In the genomic region with DNA sequence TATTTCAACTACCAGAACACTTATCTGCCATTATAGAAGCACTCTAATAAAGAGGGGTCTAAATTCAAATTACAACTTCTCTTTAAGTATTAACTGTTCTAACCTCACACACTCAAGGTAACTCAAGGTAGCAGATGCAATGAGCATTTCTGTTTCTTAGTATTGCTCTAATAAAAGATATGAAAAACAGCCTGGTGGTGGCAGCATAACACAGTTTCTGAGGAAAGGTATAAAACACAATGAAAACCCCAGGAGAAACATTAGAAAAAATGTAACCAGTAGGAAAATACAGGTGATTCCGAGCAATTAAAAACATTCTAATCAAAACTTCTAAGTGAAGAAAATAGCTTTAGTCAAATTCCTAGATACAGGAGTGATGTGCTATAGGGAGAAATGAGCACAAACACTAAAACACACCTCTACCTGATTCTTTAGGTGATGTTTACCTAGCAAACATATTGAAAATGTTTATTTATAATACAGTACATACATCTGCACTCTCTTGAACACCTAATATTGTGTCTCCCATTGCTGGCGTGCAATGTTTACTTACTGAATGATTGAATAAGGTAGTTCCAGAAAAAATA, we compare ENCODE assay signal across 8 cellular contexts. TPM values are rescaled to one million over a fixed set of nuclear protein-coding genes. Genes with fewer than 3 reads are reported as not detected.
DNase-seq lines count a peak whose midpoint lies in the region; ATAC-seq and TF ChIP-seq lines count a peak whose summit lies in the region.

No MANE protein-coding gene starts in this region.

- no peak overlapping the region for H3K4ac ChIP-seq in H9 (ENCODE audit: low read depth, low read length)

- no peak overlapping the region for H4K91ac ChIP-seq in H9 (ENCODE audit: insufficient read length, low read depth, low read length)

- H2BK15ac ChIP-seq in H9 (ENCODE audit: low read depth, low read length), result no peak overlapping the region

- no peaks in the 10 kb centered on the region for H3K27me3 ChIP-seq in H9 (ENCODE audit: insufficient read depth, low read length)
- H3K27me3 ChIP-seq in gastroesophageal sphincter, result no peaks in the 10 kb centered on the region

- no peak overlapping the region for H3K23ac ChIP-seq in H9 (ENCODE audit: insufficient read length, low read depth, low read length)

- H4K5ac ChIP-seq in H9 (ENCODE audit: insufficient read length, low read depth, low read length), result no peak overlapping the region

- H2BK120ac ChIP-seq in H9 (ENCODE audit: low read depth, low read length, poor library complexity, severe bottlenecking), result no peak overlapping the region

- no peaks in the 10 kb centered on the region for H3K27me3 Mint-ChIP-seq in H9 (ENCODE audit: low read depth)
- peaks cover 3% of the 10 kb centered on the region for H3K27me3 Mint-ChIP-seq in activated T-helper 1 cell treated with anti-CD3 and anti-CD28 coated beads, Interleukin-12 subunit alpha, Interleukin-12 subunit beta, Interleukin-2, Interleukin-4 antibody, amounts not matched to agents 30 ng/mL and 10 ng/mL and 1 ng/mL, durations not matched to agents 14 hours and 24 hours and 36 hours (ENCODE audit: insufficient read depth)

- peak overlapping the region in 1 of 2 experiments; percentile 32; a peak in 2 of 5 replicates for H3K4me3 Mint-ChIP-seq in H9
- H3K4me3 Mint-ChIP-seq in activated T-helper 1 cell treated with anti-CD3 and anti-CD28 coated beads, Interleukin-12 subunit alpha, Interleukin-12 subunit beta, Interleukin-2, Interleukin-4 antibody, amounts not matched to agents 30 ng/mL and 10 ng/mL and 1 ng/mL, durations not matched to agents 14 hours and 24 hours and 36 hours, result peak overlapping the region; percentile 72

- no peak overlapping the region for H2AFZ ChIP-seq in H9 (ENCODE audit: low read length)

- H3K27ac Mint-ChIP-seq in H9, result peak overlapping the region in 1 of 3 experiments; percentile 80; a peak in 3 of 7 replicates
- no peak overlapping the region for H3K27ac Mint-ChIP-seq in activated T-helper 1 cell treated with anti-CD3 and anti-CD28 coated beads, Interleukin-12 subunit alpha, Interleukin-12 subunit beta, Interleukin-2, Interleukin-4 antibody, amounts not matched to agents 30 ng/mL and 10 ng/mL and 1 ng/mL, durations not matched to agents 14 hours and 24 hours and 36 hours

- peak; percentile 67 for TF ChIP-seq CTCF in H9 (conservative IDR thresholded peaks at IDR 0.05)
- TF ChIP-seq CTCF in gastroesophageal sphincter (IDR thresholded peaks at IDR 0.05), result peak in 3 of 4 experiments; percentile 55 to 61 (median 59)

- no peaks in the 10 kb centered on the region for H4K20me1 ChIP-seq in H9 (ENCODE audit: control insufficient read depth, insufficient read depth, insufficient read length)

- H3K9ac ChIP-seq in H9 (ENCODE audit: extremely low read depth, insufficient read length, low read length), result no peak overlapping the region

- intact Hi-C loops in activated T-helper 1 cell treated with anti-CD3 and anti-CD28 coated beads, Interleukin-12 subunit alpha, Interleukin-12 subunit beta, Interleukin-2, Interleukin-4 antibody, amounts not matched to agents 30 ng/mL and 10 ng/mL and 1 ng/mL, durations not matched to agents 14 hours and 24 hours and 36 hours (cut with micrococcal nuclease), result loop anchor here (1.0 to 10.0 kb wide), 10 partner anchors 17 to 1119 kb away; partner anchors contain the start of genes ADCK2, AGK, HIPK2 and LUC7L2

- H3K9me3 ChIP-seq in H9 (ENCODE audit: control insufficient read depth, low read depth, low read length) (no peaks in the 10 kb centered on the region), gastroesophageal sphincter (no peaks in the 10 kb centered on the region)

- no peak overlapping the region for H3K56ac ChIP-seq in H9 (ENCODE audit: insufficient read length, low read depth, low read length)

- H3K4me3 ChIP-seq in gastroesophageal sphincter, result no peak overlapping the region

- no peak for TF ChIP-seq EP300 in gastroesophageal sphincter (IDR thresholded peaks at IDR 0.05)

- no peak overlapping the region for H3K14ac ChIP-seq in H9 (ENCODE audit: insufficient read depth, low read length)

- no peak overlapping the region for H2BK20ac ChIP-seq in H9 (ENCODE audit: low read depth, low read length, poor library complexity, severe bottlenecking)

- peaks cover 0 to 13% of the 10 kb centered on the region in 2 donors for H3K36me3 ChIP-seq in gastroesophageal sphincter

- H3K23me2 ChIP-seq in H9 (ENCODE audit: insufficient read length, low read depth, low read length, poor library complexity, severe bottlenecking), result no peaks in the 10 kb centered on the region

- no peak overlapping the region for H2BK5ac ChIP-seq in H9 (ENCODE audit: insufficient read length, low read length)

- peaks cover 42% of the 10 kb centered on the region for H3K79me2 ChIP-seq in H9 (ENCODE audit: insufficient read depth, low read length)

- no peak overlapping the region for H3K18ac ChIP-seq in H9 (ENCODE audit: insufficient read length, low read depth, low read length)

- H4K8ac ChIP-seq in H9 (replicated peaks; ENCODE audit: insufficient read length, low read depth, low read length), result no peak overlapping the region

- no peak overlapping the region for H2BK12ac ChIP-seq in H9 (ENCODE audit: insufficient read length, low read depth, low read length)

- peaks cover 0 to 3% of the 10 kb centered on the region in 2 experiments; a peak in 1 of 5 replicates for H3K9me3 Mint-ChIP-seq in H9
- no peaks in the 10 kb centered on the region for H3K9me3 Mint-ChIP-seq in activated T-helper 1 cell treated with anti-CD3 and anti-CD28 coated beads, Interleukin-12 subunit alpha, Interleukin-12 subunit beta, Interleukin-2, Interleukin-4 antibody, amounts not matched to agents 30 ng/mL and 10 ng/mL and 1 ng/mL, durations not matched to agents 14 hours and 24 hours and 36 hours

- H3K4me2 ChIP-seq in H9 (ENCODE audit: insufficient read depth, insufficient read length, low read length), result no peak overlapping the region

- H2AK5ac ChIP-seq in H9 (ENCODE audit: insufficient read length, low read length), result no peak overlapping the region

- H3K36me3 Mint-ChIP-seq in H9 (ENCODE audit: insufficient read depth in 1 of 3, low read depth in 3 of 3), result peaks cover 5 to 13% (median 9%) of the 10 kb centered on the region in 3 experiments; a peak in 6 of 7 replicates
- H3K36me3 Mint-ChIP-seq in activated T-helper 1 cell treated with anti-CD3 and anti-CD28 coated beads, Interleukin-12 subunit alpha, Interleukin-12 subunit beta, Interleukin-2, Interleukin-4 antibody, amounts not matched to agents 30 ng/mL and 10 ng/mL and 1 ng/mL, durations not matched to agents 14 hours and 24 hours and 36 hours (ENCODE audit: low read depth), result peaks cover 6% of the 10 kb centered on the region

- WGBS in H9 (ENCODE audit: extremely low coverage, insufficient read length, low lambda C conversion rate), result no CpG with 5 or more reads among the region's 2 CpGs
- WGBS in gastroesophageal sphincter (ENCODE audit: low coverage in 1 of 2), 2 donors, result 24 to 36% methylated on average over 2 of the region's 2 CpGs

- ATAC-seq in gastroesophageal sphincter (no peak), HG03196 (IDR thresholded peaks at IDR 0.05; ENCODE audit: unreplicated experiment) (no peak)

- peaks cover 20 to 33% of the 10 kb centered on the region in 2 experiments for H3K4me1 Mint-ChIP-seq in H9
- H3K4me1 Mint-ChIP-seq in activated T-helper 1 cell treated with anti-CD3 and anti-CD28 coated beads, Interleukin-12 subunit alpha, Interleukin-12 subunit beta, Interleukin-2, Interleukin-4 antibody, amounts not matched to agents 30 ng/mL and 10 ng/mL and 1 ng/mL, durations not matched to agents 14 hours and 24 hours and 36 hours (ENCODE audit: low read depth), result peaks cover 29% of the 10 kb centered on the region

- H3K27ac ChIP-seq in H9 (ENCODE audit: insufficient read length, low read depth, low read length) (no peak overlapping the region), gastroesophageal sphincter (no peak overlapping the region)

- no peaks in the 10 kb centered on the region; the same call in 1 of the 2 replicates for H3K4me1 ChIP-seq in H9 (ENCODE audit: insufficient read depth, low read length)
- peaks cover 0 to 67% (median 15%) of the 10 kb centered on the region in 3 donors for H3K4me1 ChIP-seq in gastroesophageal sphincter

- H3T11ph ChIP-seq in H9 (ENCODE audit: low read length), result no peak overlapping the region

- DNase-seq in COR-L47 (lab: John Stamatoyannopoulos, UW) (peak; percentile 74), H9 (no peak), NCI-H446 treated with DMSO at 0.1 percent for 48 hours (lab: John Stamatoyannopoulos, UW) (peak; percentile 2), cortex of kidney (lab: John Stamatoyannopoulos, UW) (no peak)
- DNase-seq in activated T-helper 1 cell treated with anti-CD3 and anti-CD28 coated beads, Interleukin-12 subunit alpha, Interleukin-12 subunit beta, Interleukin-2, Interleukin-4 antibody, amounts not matched to agents 30 ng/mL and 10 ng/mL and 1 ng/mL, durations not matched to agents 14 hours and 24 hours and 36 hours (ENCODE audit: low spot score), result peak; percentile 13
- peak; percentile 54 for DNase-seq in stimulated activated CD4-positive, alpha-beta T cell treated with anti-CD3 and anti-CD28 coated beads, Interleukin-15, amount 100 ng/mL, for 24 hours

- H3K79me1 ChIP-seq in H9 (ENCODE audit: insufficient read depth, low read depth, low read length, poor library complexity, severe bottlenecking), result no peaks in the 10 kb centered on the region

- no peak for TF ChIP-seq POLR2A in gastroesophageal sphincter (IDR thresholded peaks at IDR 0.05)

RNA-seq across cellular contexts. Expression of gene MKRN1, which starts 3.5 kb away (rescaled TPM):
- total RNA-seq in H9 (2021) (106 and 112 TPM in 2 replicates), gastroesophageal sphincter (100 to 1,000 TPM in 1 of 4 donors, 10 to 100 TPM in 3; 66.6 to 122 (median 87.5) TPM)
- 61.7 and 72.2 TPM in 2 replicates for total RNA-seq in activated T-helper 1 cell treated with anti-CD3 and anti-CD28 coated beads, Interleukin-12 subunit alpha, Interleukin-12 subunit beta, Interleukin-2, Interleukin-4 antibody, amounts not matched to agents 30 ng/mL and 10 ng/mL and 1 ng/mL, durations not matched to agents 14 hours and 24 hours and 36 hours

Comparison
In these comparisons a context has a peak if more than half of its experiments do, and no peak if none do; other contexts are left out.
1. DNase-seq: peak in COR-L47 (single experiment), NCI-H446 treated with DMSO at 0.1 percent for 48 hours (single experiment), activated T-helper 1 cell treated with anti-CD3 and anti-CD28 coated beads, Interleukin-12 subunit alpha, Interleukin-12 subunit beta, Interleukin-2, Interleukin-4 antibody, amounts not matched to agents 30 ng/mL and 10 ng/mL and 1 ng/mL, durations not matched to agents 14 hours and 24 hours and 36 hours (single experiment) and stimulated activated CD4-positive, alpha-beta T cell treated with anti-CD3 and anti-CD28 coated beads, Interleukin-15, amount 100 ng/mL, for 24 hours (single experiment); none in H9 (single experiment) and cortex of kidney (single experiment).